ENCODE assay signal across 8 cellular contexts in genomic region chr19:14495678-14496028, GRCh38.
DNase-seq lines count a peak whose midpoint lies in the region; ATAC-seq and TF ChIP-seq lines count a peak whose summit lies in the region.

No MANE protein-coding gene starts in this region.

- peaks cover 17% of the 10 kb centered on the region for H3K36me3 Mint-ChIP-seq in central memory CD8-positive, alpha-beta T cell (ENCODE audit: insufficient read depth)

- H3K27ac ChIP-seq in mucosa of rectum (ENCODE audit: low read depth in 2 of 2, low read length in 2 of 2): peak overlapping the region; percentile 89 to 92

- DNase-seq in AG10803 (ENCODE audit: low read depth): no peak
- DNase-seq in central memory CD8-positive, alpha-beta T cell (ENCODE audit: low spot score in 2 of 2): no peak

- peaks cover 34 to 43% of the 10 kb centered on the region in 2 donors for H3K4me1 ChIP-seq in mucosa of rectum (ENCODE audit: control insufficient read depth in 2 of 2, insufficient read depth in 2 of 2, low read length in 2 of 2)

- H3K9me3 ChIP-seq in mucosa of rectum (ENCODE audit: control insufficient read depth in 2 of 2, low read length in 2 of 2): no peaks in the 10 kb centered on the region

- no peaks in the 10 kb centered on the region for H3K9me3 Mint-ChIP-seq in central memory CD8-positive, alpha-beta T cell

- H3K27me3 ChIP-seq in mucosa of rectum (ENCODE audit: control insufficient read depth in 2 of 2, insufficient read depth in 2 of 2, low read length in 2 of 2): no peaks in the 10 kb centered on the region

- peak overlapping the region; percentile 82 for H3K27ac Mint-ChIP-seq in central memory CD8-positive, alpha-beta T cell (ENCODE audit: low read depth)

- H3K4me3 ChIP-seq in AG10803 (ENCODE audit: low read length) (peak overlapping the region; percentile 85), mucosa of rectum (ENCODE audit: low read length in 2 of 2) (peak overlapping the region; percentile 80 to 85)

- H3K27me3 Mint-ChIP-seq in central memory CD8-positive, alpha-beta T cell: no peaks in the 10 kb centered on the region

- H3K9ac ChIP-seq in mucosa of rectum (ENCODE audit: low read depth in 1 of 2, low read length in 2 of 2): peak overlapping the region; percentile 49 to 81

- peak overlapping the region; percentile 82 for H3K4me3 Mint-ChIP-seq in central memory CD8-positive, alpha-beta T cell

- peaks cover 5 to 8% of the 10 kb centered on the region in 2 donors for H3K36me3 ChIP-seq in mucosa of rectum (ENCODE audit: control insufficient read depth in 2 of 2, insufficient read depth in 2 of 2, low read length in 2 of 2)

- ATAC-seq in HG03159 (IDR thresholded peaks at IDR 0.05; ENCODE audit: unreplicated experiment) (peak; percentile 35), GM21737 (IDR thresholded peaks at IDR 0.05; ENCODE audit: unreplicated experiment) (no peak), GM18868 (IDR thresholded peaks at IDR 0.05; ENCODE audit: unreplicated experiment) (no peak), GM19455 (IDR thresholded peaks at IDR 0.05; ENCODE audit: unreplicated experiment) (no peak), HG02571 (IDR thresholded peaks at IDR 0.05; ENCODE audit: unreplicated experiment) (no peak)
- ATAC-seq in central memory CD8-positive, alpha-beta T cell (replicated peaks; ENCODE audit: extremely low read depth, poor library complexity, severe bottlenecking): no peak

- peaks cover 31% of the 10 kb centered on the region for H3K4me1 Mint-ChIP-seq in central memory CD8-positive, alpha-beta T cell

- TF ChIP-seq CTCF in AG10803 (conservative IDR thresholded peaks at IDR 0.05; ENCODE audit: low read length): no peak
